Comparison of ENCODE assay signal across 1 cellular context in genomic region chr1:1617516-1617915, GRCh38.
TF ChIP-seq lines count a peak whose summit lies in the region.

No MANE protein-coding gene starts in this region.

TF ChIP-seq in SK-N-SH, 30 proteins besides CTCF, POLR2A, EP300 and RAD21 (continued from another document):
- TF ChIP-seq NRF1 (IDR thresholded peaks at IDR 0.05; ENCODE audit: low read depth, low read length) (no peak), SIN3A (IDR thresholded peaks at IDR 0.05; ENCODE audit: borderline replicate concordance, low read depth, low read length) (no peak), EZH2phosphoT487 (IDR thresholded peaks at IDR 0.05; ENCODE audit: borderline replicate concordance, low read depth) (no peak)
- TF ChIP-seq, protein P1, sequence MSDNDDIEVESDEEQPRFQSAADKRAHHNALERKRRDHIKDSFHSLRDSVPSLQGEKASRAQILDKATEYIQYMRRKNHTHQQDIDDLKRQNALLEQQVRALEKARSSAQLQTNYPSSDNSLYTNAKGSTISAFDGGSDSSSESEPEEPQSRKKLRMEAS (IDR thresholded peaks at IDR 0.05; ENCODE audit: low read depth), result no peak
TF ChIP-seq in SK-N-SH: peak in this region for 0.
